15 cellular contexts compared by ENCODE assay signal in the genomic region with DNA sequence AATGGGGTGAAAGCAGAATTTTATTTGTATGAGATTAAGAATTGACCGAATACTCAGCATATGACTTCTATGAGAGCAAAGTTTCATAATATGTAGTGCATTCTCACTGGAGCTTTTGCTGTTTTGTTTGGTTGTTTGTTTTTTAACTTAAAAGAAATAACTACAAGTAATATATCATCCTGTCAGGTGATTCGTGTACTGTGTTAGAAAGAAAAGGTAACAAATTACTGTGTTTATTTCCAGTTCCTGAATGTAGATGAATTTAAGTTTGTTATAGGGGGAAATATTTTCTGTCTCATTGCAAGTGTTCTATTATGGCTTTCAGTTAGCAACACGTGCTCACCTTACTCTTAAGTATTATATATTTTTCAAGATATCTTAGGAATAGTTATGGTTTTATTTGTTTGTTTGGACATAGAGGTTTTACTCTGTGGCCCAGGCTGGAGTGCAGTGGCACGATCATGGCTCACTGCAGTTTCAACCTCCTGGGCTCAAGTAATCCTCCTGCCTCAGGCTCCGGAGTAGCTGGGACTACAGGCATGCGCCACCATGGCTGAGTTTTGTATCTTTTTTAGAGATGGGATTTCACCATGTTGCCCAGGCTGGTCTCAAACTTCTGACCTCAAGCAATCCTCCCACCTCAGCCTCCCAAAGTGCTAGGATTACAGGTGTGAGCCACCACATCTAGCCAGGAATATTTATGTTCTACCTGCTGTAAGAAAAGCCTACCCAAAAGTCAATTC.
DNase-seq lines count a peak whose midpoint lies in the region; ATAC-seq and TF ChIP-seq lines count a peak whose summit lies in the region.
"Had no signal": no experiment of that assay in that cellular context is flagged by ENCODE, and none has a peak within 500 bp of the region (broad histone marks: within the 10 kb centered on the region; RNA-seq: fewer than 3 reads in every experiment).

No MANE protein-coding gene starts in this region.

- H2BK120ac ChIP-seq in mesenchymal stem cell (ENCODE audit: low read depth, low read length), result no peak overlapping the region

- H3K27ac ChIP-seq in mesenchymal stem cell (ENCODE audit: low read length, poor library complexity, severe bottlenecking), result no peak overlapping the region
- H3K27ac ChIP-seq: C4-2B, HL-60 had no signal

- no TSS peak for BruUV-seq in Calu3 (replicated peaks; lab: Mats Ljungman, UMichigan)

- no peak for TF ChIP-seq CTCF in Calu3 (IDR thresholded peaks at IDR 0.05; ENCODE audit: unreplicated experiment)
- no peak for TF ChIP-seq CTCF in WTC11 (IDR thresholded peaks at IDR 0.05)
- TF ChIP-seq CTCF in nephron (IDR thresholded peaks at IDR 0.05; ENCODE audit: unreplicated experiment in 3 of 3), result no peak

- peak overlapping the region; percentile 13 for H3K27ac Mint-ChIP-seq in Calu3 (ENCODE audit: unreplicated experiment)
- peak overlapping the region; percentile 87; the same call in 1 of the 2 replicates for H3K27ac Mint-ChIP-seq in WTC11
- H3K27ac Mint-ChIP-seq in nephron, result peak overlapping the region; percentile 17 to 85 (median 43)
- H3K27ac Mint-ChIP-seq: CD4-positive, alpha-beta memory T cell had no signal

- H3K4me1 Mint-ChIP-seq in Calu3 (ENCODE audit: low read depth, unreplicated experiment), result peaks cover 72% of the 10 kb centered on the region
- H3K4me1 Mint-ChIP-seq in WTC11, result peaks cover 63% of the 10 kb centered on the region
- H3K4me1 Mint-ChIP-seq in nephron, result peaks cover 28% of the 10 kb centered on the region

- no peaks in the 10 kb centered on the region for H3K27me3 Mint-ChIP-seq in Calu3 (ENCODE audit: unreplicated experiment)
- H3K27me3 Mint-ChIP-seq in WTC11 (ENCODE audit: low read depth), result no peaks in the 10 kb centered on the region
- H3K27me3 Mint-ChIP-seq in nephron (ENCODE audit: low read depth), result no peaks in the 10 kb centered on the region
- H3K27me3 Mint-ChIP-seq: CD4-positive, alpha-beta memory T cell had no signal

- POLR2A ChIA-PET in WTC11 (lab: Charles Lee), result no interaction called here

- no peak overlapping the region for H4K8ac ChIP-seq in mesenchymal stem cell (ENCODE audit: low read length)

- no peak for DNase-seq in Calu3
- no peak for DNase-seq in WTC11 (ENCODE audit: low spot score)
- DNase-seq in mesenchymal stem cell, result no peak
- DNase-seq: AML-193; CD4-positive, alpha-beta memory T cell; DMS79 treated with DMSO at 0.1 percent for 48 hours; IMR-90; KBM-7 had no signal

- H3K27me3 ChIP-seq in mesenchymal stem cell (ENCODE audit: control insufficient read depth in 1 of 2, insufficient read depth in 1 of 2, low read length in 2 of 2), result no peaks in the 10 kb centered on the region

- peaks cover 6 to 20% of the 10 kb centered on the region in 2 experiments for H3K36me3 ChIP-seq in mesenchymal stem cell (ENCODE audit: control insufficient read depth in 1 of 2, insufficient read depth in 2 of 2, low read depth in 1 of 2, low read length in 2 of 2)
- H3K36me3 ChIP-seq: HAP-1 had no signal

- H3K4me2 ChIP-seq in mesenchymal stem cell (ENCODE audit: low read length, poor library complexity, severe bottlenecking), result no peak overlapping the region

- no peak overlapping the region for H4K91ac ChIP-seq in mesenchymal stem cell (ENCODE audit: low read length)

- no peak overlapping the region for H3K18ac ChIP-seq in mesenchymal stem cell (ENCODE audit: low read depth in 1 of 2, low read length in 2 of 2)

- no peak overlapping the region for H2BK5ac ChIP-seq in mesenchymal stem cell (ENCODE audit: low read depth, low read length, poor library complexity, severe bottlenecking)

- no peak overlapping the region for H2BK12ac ChIP-seq in mesenchymal stem cell (ENCODE audit: low read length in 2 of 2)

- H3K36me3 Mint-ChIP-seq in Calu3 (ENCODE audit: insufficient read depth, unreplicated experiment) (peaks cover 74% of the 10 kb centered on the region), WTC11 (no peaks in the 10 kb centered on the region), nephron (ENCODE audit: low read depth) (peaks cover 8% of the 10 kb centered on the region)

- H3K14ac ChIP-seq in mesenchymal stem cell (ENCODE audit: low read length in 2 of 2), result no peak overlapping the region

- no peak overlapping the region for H3K4me3 ChIP-seq in mesenchymal stem cell (ENCODE audit: insufficient read depth in 1 of 2, low read depth in 1 of 2, low read length in 2 of 2)
- H3K4me3 ChIP-seq: GM12878, HAP-1 had no signal

- intact Hi-C loops in Calu3 (cut with micrococcal nuclease; ENCODE audit: unreplicated experiment), result no loop called here

- H3K9ac ChIP-seq in mesenchymal stem cell (ENCODE audit: low read length), result no peak overlapping the region

- no peak overlapping the region for H2BK15ac ChIP-seq in mesenchymal stem cell (ENCODE audit: low read depth, poor library complexity, severe bottlenecking)

- no peaks in the 10 kb centered on the region for H3K9me3 ChIP-seq in mesenchymal stem cell (ENCODE audit: control insufficient read depth, low read length)
- H3K9me3 ChIP-seq: HAP-1 had no signal

- 97% methylated on average over 3 of the region's 6 CpGs for whole genome bisulfite sequencing in mesenchymal stem cell

- H2AK5ac ChIP-seq in mesenchymal stem cell (ENCODE audit: low read length, severe bottlenecking), result no peak overlapping the region

- H3K9me3 Mint-ChIP-seq in Calu3 (ENCODE audit: low read depth, unreplicated experiment), result no peaks in the 10 kb centered on the region
- H3K9me3 Mint-ChIP-seq in WTC11, result no peaks in the 10 kb centered on the region
- no peaks in the 10 kb centered on the region for H3K9me3 Mint-ChIP-seq in nephron
- H3K9me3 Mint-ChIP-seq: CD4-positive, alpha-beta memory T cell had no signal

- CTCF ChIA-PET in Calu3 (lab: Charles Lee), result no interaction called here
- CTCF ChIA-PET in WTC11 (lab: Charles Lee), result no interaction called here

- no peaks in the 10 kb centered on the region for H3K79me1 ChIP-seq in mesenchymal stem cell (replicated peaks; ENCODE audit: low read length, poor library complexity, severe bottlenecking)

- H3K4me1 ChIP-seq in mesenchymal stem cell (ENCODE audit: control insufficient read depth, insufficient read depth, low read depth, low read length), result peaks cover 15% of the 10 kb centered on the region
- H3K4me1 ChIP-seq: HAP-1 had no signal

- H2AFZ ChIP-seq in mesenchymal stem cell (ENCODE audit: low read depth, low read length), result no peak overlapping the region

- no peak overlapping the region for H3K4ac ChIP-seq in mesenchymal stem cell (ENCODE audit: low read depth in 1 of 2, low read length in 2 of 2)

- H3K23ac ChIP-seq in mesenchymal stem cell (ENCODE audit: low read length in 2 of 2), result no peak overlapping the region

- ATAC-seq in WTC11, result no peak
- no peak for ATAC-seq in HG03196 (IDR thresholded peaks at IDR 0.05; ENCODE audit: unreplicated experiment)
- ATAC-seq in HG02610 (IDR thresholded peaks at IDR 0.05; ENCODE audit: unreplicated experiment), result no peak
- ATAC-seq: GM12878 had no signal

- H3K4me3 Mint-ChIP-seq in Calu3 (ENCODE audit: low read depth, unreplicated experiment) (no peak overlapping the region), WTC11 (no peak overlapping the region), nephron (no peak overlapping the region)
- H3K4me3 Mint-ChIP-seq: CD4-positive, alpha-beta memory T cell had no signal

TF ChIP-seq in WTC11, 78 proteins besides CTCF, POLR2A, EP300 and RAD21 (continues in another document):
- TF ChIP-seq, protein P1, sequence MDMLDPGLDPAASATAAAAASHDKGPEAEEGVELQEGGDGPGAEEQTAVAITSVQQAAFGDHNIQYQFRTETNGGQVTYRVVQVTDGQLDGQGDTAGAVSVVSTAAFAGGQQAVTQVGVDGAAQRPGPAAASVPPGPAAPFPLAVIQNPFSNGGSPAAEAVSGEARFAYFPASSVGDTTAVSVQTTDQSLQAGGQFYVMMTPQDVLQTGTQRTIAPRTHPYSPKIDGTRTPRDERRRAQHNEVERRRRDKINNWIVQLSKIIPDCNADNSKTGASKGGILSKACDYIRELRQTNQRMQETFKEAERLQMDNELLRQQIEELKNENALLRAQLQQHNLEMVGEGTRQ (CRISPR knock-in tag; IDR thresholded peaks at IDR 0.05), result no peak
- TF ChIP-seq ELF4 (CRISPR knock-in tag; IDR thresholded peaks at IDR 0.05; ENCODE audit: low read depth), result no peak
- TF ChIP-seq, protein P2, sequence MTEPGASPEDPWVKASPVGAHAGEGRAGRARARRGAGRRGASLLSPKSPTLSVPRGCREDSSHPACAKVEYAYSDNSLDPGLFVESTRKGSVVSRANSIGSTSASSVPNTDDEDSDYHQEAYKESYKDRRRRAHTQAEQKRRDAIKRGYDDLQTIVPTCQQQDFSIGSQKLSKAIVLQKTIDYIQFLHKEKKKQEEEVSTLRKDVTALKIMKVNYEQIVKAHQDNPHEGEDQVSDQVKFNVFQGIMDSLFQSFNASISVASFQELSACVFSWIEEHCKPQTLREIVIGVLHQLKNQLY (CRISPR knock-in tag; IDR thresholded peaks at IDR 0.05), result no peak
- TF ChIP-seq, protein P3, sequence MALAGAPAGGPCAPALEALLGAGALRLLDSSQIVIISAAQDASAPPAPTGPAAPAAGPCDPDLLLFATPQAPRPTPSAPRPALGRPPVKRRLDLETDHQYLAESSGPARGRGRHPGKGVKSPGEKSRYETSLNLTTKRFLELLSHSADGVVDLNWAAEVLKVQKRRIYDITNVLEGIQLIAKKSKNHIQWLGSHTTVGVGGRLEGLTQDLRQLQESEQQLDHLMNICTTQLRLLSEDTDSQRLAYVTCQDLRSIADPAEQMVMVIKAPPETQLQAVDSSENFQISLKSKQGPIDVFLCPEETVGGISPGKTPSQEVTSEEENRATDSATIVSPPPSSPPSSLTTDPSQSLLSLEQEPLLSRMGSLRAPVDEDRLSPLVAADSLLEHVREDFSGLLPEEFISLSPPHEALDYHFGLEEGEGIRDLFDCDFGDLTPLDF (CRISPR knock-in tag; IDR thresholded peaks at IDR 0.05), result no peak

Comparison
In these comparisons a context has a peak if more than half of its experiments do, and no peak if none do; other contexts are left out.
1. H3K27ac Mint-ChIP-seq: peak in every context shown above with its lines; median percentile 87 in WTC11; 43 in nephron; 13 in Calu3.